In genomic region chr15:85414037-85414436, GRCh38 we compare ENCODE assay signal across 3 cellular contexts.
TF ChIP-seq lines count a peak whose summit lies in the region.

No MANE protein-coding gene starts in this region.

TF ChIP-seq in SK-N-SH, 30 proteins besides CTCF, POLR2A, EP300 and RAD21 (continued from another document):
- TF ChIP-seq MAX (IDR thresholded peaks at IDR 0.05; ENCODE audit: low read depth) (no peak), TAF1 (IDR thresholded peaks at IDR 0.05; ENCODE audit: borderline replicate concordance, low read depth, low read length) (no peak), NFIC (IDR thresholded peaks at IDR 0.05; ENCODE audit: borderline replicate concordance) (no peak), YY1 (IDR thresholded peaks at IDR 0.05; ENCODE audit: low read depth) (no peak), FOSL2 (IDR thresholded peaks at IDR 0.05; ENCODE audit: borderline replicate concordance, low read depth) (no peak), PBX3 (IDR thresholded peaks at IDR 0.05) (no peak), TCF12 (IDR thresholded peaks at IDR 0.05) (no peak), RXRA (IDR thresholded peaks at IDR 0.05; ENCODE audit: borderline replicate concordance, low read depth) (no peak), CHD2 (IDR thresholded peaks at IDR 0.05; ENCODE audit: low read length, partially characterized antibody) (no peak), USF1 (IDR thresholded peaks at IDR 0.05; ENCODE audit: borderline replicate concordance, low read depth) (no peak)

TF ChIP-seq in SK-N-SH treated with all-trans-retinoic acid at 6 μM for 48 hours, 23 proteins besides CTCF, POLR2A, EP300 and RAD21 (continued from another document):
- TF ChIP-seq ZNF565 (CRISPR knock-in tag; conservative IDR thresholded peaks at IDR 0.05; ENCODE audit: low read depth) = no peak
- TF ChIP-seq CSDC2 (CRISPR knock-in tag; IDR thresholded peaks at IDR 0.05) = no peak
- no peak for TF ChIP-seq ZFP30 (CRISPR knock-in tag; IDR thresholded peaks at IDR 0.05)
- no peak for TF ChIP-seq TCF4 (CRISPR knock-in tag; IDR thresholded peaks at IDR 0.05; ENCODE audit: borderline replicate concordance)
- no peak for TF ChIP-seq ZNF70 (CRISPR knock-in tag; IDR thresholded peaks at IDR 0.05)
- no peak for TF ChIP-seq GLIS3 (CRISPR knock-in tag; IDR thresholded peaks at IDR 0.05)

TF ChIP-seq in endothelial cell of umbilical vein, 7 proteins besides CTCF, POLR2A, EP300 and RAD21:
- no peak for TF ChIP-seq JUN (IDR thresholded peaks at IDR 0.05; ENCODE audit: borderline replicate concordance, insufficient read depth, insufficient read length, low read depth)
- TF ChIP-seq MYC (IDR thresholded peaks at IDR 0.05; ENCODE audit: low read depth, low read length) = no peak
- TF ChIP-seq POLR2AphosphoS5 (IDR thresholded peaks at IDR 0.05; ENCODE audit: insufficient read depth, low read depth, low read length) = no peak
- TF ChIP-seq MAX (IDR thresholded peaks at IDR 0.05; ENCODE audit: insufficient read depth, insufficient read length) = no peak
- no peak for TF ChIP-seq EZH2 (IDR thresholded peaks at IDR 0.05; ENCODE audit: borderline replicate concordance, low read depth, low read length, severe bottlenecking)
- TF ChIP-seq GATA2 (IDR thresholded peaks at IDR 0.05; ENCODE audit: insufficient read depth, insufficient read length, low read depth, low read length) = no peak
- no peak for TF ChIP-seq FOS (IDR thresholded peaks at IDR 0.05; ENCODE audit: borderline replicate concordance, insufficient read depth, low read length)
TF ChIP-seq in endothelial cell of umbilical vein: peak in this region for 0.
